ENCODE assay signal across 8 cellular contexts in genomic region chr1:53326598-53327182, GRCh38. TPM values are rescaled to one million over a fixed set of nuclear protein-coding genes. Genes with fewer than 3 reads are reported as not detected.
DNase-seq lines count a peak whose midpoint lies in the region; ATAC-seq and TF ChIP-seq lines count a peak whose summit lies in the region.

No MANE protein-coding gene starts in this region.

- H3K4me3 Mint-ChIP-seq in activated naive CD8-positive, alpha-beta T cell treated with anti-CD3 and anti-CD28 coated beads for 36 hours = peak overlapping the region; percentile 90

- H3K4me1 ChIP-seq in BE2C (no peaks in the 10 kb centered on the region), iPS-18a (ENCODE audit: control insufficient read depth, low read depth, low read length) (peaks cover 13% of the 10 kb centered on the region)

- H3K9me3 Mint-ChIP-seq in activated naive CD8-positive, alpha-beta T cell treated with anti-CD3 and anti-CD28 coated beads for 36 hours = no peaks in the 10 kb centered on the region

- DNase-seq in BE2C (peak; percentile 67), NCI-H69 (lab: John Stamatoyannopoulos, UW) (peak; percentile 84)
- DNase-seq in activated naive CD8-positive, alpha-beta T cell treated with anti-CD3 and anti-CD28 coated beads for 36 hours = peak; percentile 71
- peak; percentile 59 for DNase-seq in stimulated activated CD8-positive, alpha-beta memory T cell treated with anti-CD3 and anti-CD28 coated beads, Interleukin-4, amount 100 ng/mL, for 48 hours
- DNase-seq in effector CD8-positive, alpha-beta T cell (lab: John Stamatoyannopoulos, UW) = no peak

- H3K27me3 ChIP-seq in BE2C = no peaks in the 10 kb centered on the region
- H3K27me3 ChIP-seq in iPS-18a (ENCODE audit: control insufficient read depth, insufficient read depth, low read length) = no peaks in the 10 kb centered on the region

- H3K36me3 Mint-ChIP-seq in activated naive CD8-positive, alpha-beta T cell treated with anti-CD3 and anti-CD28 coated beads for 36 hours = peaks cover 40% of the 10 kb centered on the region

- TF ChIP-seq CTCF in BE2C (IDR thresholded peaks at IDR 0.05; ENCODE audit: low read depth, low read length) = no peak

- peak overlapping the region; percentile 98 for H3K27ac Mint-ChIP-seq in activated naive CD8-positive, alpha-beta T cell treated with anti-CD3 and anti-CD28 coated beads for 36 hours

- peak overlapping the region; percentile 93 for H3K9ac ChIP-seq in iPS-18a (ENCODE audit: low read length)

- H3K27me3 Mint-ChIP-seq in activated naive CD8-positive, alpha-beta T cell treated with anti-CD3 and anti-CD28 coated beads for 36 hours = no peaks in the 10 kb centered on the region

- H3K4me1 Mint-ChIP-seq in activated naive CD8-positive, alpha-beta T cell treated with anti-CD3 and anti-CD28 coated beads for 36 hours = peaks cover 12% of the 10 kb centered on the region

- H3K27ac ChIP-seq in iPS-18a (ENCODE audit: low read length) = peak overlapping the region; percentile 87

- ATAC-seq in GM18517 (IDR thresholded peaks at IDR 0.05; ENCODE audit: unreplicated experiment) = peak; percentile 20
- peak; percentile 30 for ATAC-seq in HG02885 (IDR thresholded peaks at IDR 0.05; ENCODE audit: poor library complexity, unreplicated experiment)

- H3K9me3 ChIP-seq in BE2C = no peaks in the 10 kb centered on the region
- H3K9me3 ChIP-seq in iPS-18a (ENCODE audit: control insufficient read depth, low read depth, low read length) = no peaks in the 10 kb centered on the region

- H3K4me3 ChIP-seq in BE2C (ENCODE audit: low read depth, low read length) = peak overlapping the region; percentile 74
- H3K4me3 ChIP-seq in iPS-18a (ENCODE audit: low read length) = peak overlapping the region; percentile 96

- H3K36me3 ChIP-seq in BE2C = peaks cover 7% of the 10 kb centered on the region; the same call in 1 of the 2 replicates
- H3K36me3 ChIP-seq in iPS-18a (ENCODE audit: control insufficient read depth, low read depth, low read length) = peaks cover 40% of the 10 kb centered on the region

RNA-seq across cellular contexts. Expression of gene LRP8, which starts 1.2 kb away (rescaled TPM):
- polyA plus RNA-seq in BE2C (2012; ENCODE audit: insufficient read depth, insufficient read length, low read depth) = 24.0 TPM
- total RNA-seq in activated naive CD8-positive, alpha-beta T cell treated with anti-CD3 and anti-CD28 coated beads for 36 hours = 10 to 100 TPM; 42.3 to 47.7 TPM
